Comparison of ENCODE assay signal across 1 cellular context in the genomic region with DNA sequence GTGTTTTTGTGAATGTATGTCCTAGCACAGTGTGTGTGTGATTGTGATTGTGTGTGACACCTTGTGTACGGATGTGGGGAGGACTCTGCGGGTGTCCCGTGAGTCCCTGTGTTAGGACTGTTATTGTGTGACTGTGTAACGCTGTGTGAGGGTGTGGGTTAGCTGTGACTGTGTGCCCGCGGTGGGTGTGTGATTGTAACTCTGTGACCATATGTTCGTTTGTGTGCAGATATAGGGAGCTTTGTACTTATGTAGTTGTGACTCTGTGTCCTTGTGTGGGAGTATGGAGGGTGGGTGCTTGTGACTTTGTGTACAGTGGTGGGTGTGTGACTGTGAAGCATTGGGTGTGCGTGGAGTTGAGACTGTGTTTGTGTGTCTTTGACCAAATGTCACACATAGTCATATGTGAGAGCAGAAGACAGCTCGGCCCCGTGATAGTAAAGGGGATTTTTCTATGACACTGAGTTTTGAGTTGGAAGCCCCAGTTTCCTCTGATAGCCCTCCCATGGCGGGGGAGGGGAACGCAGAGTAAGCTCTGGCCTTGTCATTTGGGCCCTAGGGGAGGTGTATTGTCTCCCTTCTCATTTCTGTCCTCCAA.
TF ChIP-seq lines count a peak whose summit lies in the region.

No MANE protein-coding gene starts in this region.

TF ChIP-seq in GM23338, 12 proteins besides CTCF, POLR2A, EP300 and RAD21 (continued from another document):
- TF ChIP-seq, protein P1, sequence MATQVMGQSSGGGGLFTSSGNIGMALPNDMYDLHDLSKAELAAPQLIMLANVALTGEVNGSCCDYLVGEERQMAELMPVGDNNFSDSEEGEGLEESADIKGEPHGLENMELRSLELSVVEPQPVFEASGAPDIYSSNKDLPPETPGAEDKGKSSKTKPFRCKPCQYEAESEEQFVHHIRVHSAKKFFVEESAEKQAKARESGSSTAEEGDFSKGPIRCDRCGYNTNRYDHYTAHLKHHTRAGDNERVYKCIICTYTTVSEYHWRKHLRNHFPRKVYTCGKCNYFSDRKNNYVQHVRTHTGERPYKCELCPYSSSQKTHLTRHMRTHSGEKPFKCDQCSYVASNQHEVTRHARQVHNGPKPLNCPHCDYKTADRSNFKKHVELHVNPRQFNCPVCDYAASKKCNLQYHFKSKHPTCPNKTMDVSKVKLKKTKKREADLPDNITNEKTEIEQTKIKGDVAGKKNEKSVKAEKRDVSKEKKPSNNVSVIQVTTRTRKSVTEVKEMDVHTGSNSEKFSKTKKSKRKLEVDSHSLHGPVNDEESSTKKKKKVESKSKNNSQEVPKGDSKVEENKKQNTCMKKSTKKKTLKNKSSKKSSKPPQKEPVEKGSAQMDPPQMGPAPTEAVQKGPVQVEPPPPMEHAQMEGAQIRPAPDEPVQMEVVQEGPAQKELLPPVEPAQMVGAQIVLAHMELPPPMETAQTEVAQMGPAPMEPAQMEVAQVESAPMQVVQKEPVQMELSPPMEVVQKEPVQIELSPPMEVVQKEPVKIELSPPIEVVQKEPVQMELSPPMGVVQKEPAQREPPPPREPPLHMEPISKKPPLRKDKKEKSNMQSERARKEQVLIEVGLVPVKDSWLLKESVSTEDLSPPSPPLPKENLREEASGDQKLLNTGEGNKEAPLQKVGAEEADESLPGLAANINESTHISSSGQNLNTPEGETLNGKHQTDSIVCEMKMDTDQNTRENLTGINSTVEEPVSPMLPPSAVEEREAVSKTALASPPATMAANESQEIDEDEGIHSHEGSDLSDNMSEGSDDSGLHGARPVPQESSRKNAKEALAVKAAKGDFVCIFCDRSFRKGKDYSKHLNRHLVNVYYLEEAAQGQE (IDR thresholded peaks at IDR 0.05; ENCODE audit: unreplicated experiment) = no peak
- TF ChIP-seq STAT1 (IDR thresholded peaks at IDR 0.05; ENCODE audit: unreplicated experiment) = no peak
- TF ChIP-seq ZNF114 (CRISPR knock-in tag; IDR thresholded peaks at IDR 0.05) = no peak
- no peak for TF ChIP-seq ZNF331 (CRISPR knock-in tag; IDR thresholded peaks at IDR 0.05; ENCODE audit: low read depth)
- no peak for TF ChIP-seq ETS1 (IDR thresholded peaks at IDR 0.05)
- TF ChIP-seq, protein P2, sequence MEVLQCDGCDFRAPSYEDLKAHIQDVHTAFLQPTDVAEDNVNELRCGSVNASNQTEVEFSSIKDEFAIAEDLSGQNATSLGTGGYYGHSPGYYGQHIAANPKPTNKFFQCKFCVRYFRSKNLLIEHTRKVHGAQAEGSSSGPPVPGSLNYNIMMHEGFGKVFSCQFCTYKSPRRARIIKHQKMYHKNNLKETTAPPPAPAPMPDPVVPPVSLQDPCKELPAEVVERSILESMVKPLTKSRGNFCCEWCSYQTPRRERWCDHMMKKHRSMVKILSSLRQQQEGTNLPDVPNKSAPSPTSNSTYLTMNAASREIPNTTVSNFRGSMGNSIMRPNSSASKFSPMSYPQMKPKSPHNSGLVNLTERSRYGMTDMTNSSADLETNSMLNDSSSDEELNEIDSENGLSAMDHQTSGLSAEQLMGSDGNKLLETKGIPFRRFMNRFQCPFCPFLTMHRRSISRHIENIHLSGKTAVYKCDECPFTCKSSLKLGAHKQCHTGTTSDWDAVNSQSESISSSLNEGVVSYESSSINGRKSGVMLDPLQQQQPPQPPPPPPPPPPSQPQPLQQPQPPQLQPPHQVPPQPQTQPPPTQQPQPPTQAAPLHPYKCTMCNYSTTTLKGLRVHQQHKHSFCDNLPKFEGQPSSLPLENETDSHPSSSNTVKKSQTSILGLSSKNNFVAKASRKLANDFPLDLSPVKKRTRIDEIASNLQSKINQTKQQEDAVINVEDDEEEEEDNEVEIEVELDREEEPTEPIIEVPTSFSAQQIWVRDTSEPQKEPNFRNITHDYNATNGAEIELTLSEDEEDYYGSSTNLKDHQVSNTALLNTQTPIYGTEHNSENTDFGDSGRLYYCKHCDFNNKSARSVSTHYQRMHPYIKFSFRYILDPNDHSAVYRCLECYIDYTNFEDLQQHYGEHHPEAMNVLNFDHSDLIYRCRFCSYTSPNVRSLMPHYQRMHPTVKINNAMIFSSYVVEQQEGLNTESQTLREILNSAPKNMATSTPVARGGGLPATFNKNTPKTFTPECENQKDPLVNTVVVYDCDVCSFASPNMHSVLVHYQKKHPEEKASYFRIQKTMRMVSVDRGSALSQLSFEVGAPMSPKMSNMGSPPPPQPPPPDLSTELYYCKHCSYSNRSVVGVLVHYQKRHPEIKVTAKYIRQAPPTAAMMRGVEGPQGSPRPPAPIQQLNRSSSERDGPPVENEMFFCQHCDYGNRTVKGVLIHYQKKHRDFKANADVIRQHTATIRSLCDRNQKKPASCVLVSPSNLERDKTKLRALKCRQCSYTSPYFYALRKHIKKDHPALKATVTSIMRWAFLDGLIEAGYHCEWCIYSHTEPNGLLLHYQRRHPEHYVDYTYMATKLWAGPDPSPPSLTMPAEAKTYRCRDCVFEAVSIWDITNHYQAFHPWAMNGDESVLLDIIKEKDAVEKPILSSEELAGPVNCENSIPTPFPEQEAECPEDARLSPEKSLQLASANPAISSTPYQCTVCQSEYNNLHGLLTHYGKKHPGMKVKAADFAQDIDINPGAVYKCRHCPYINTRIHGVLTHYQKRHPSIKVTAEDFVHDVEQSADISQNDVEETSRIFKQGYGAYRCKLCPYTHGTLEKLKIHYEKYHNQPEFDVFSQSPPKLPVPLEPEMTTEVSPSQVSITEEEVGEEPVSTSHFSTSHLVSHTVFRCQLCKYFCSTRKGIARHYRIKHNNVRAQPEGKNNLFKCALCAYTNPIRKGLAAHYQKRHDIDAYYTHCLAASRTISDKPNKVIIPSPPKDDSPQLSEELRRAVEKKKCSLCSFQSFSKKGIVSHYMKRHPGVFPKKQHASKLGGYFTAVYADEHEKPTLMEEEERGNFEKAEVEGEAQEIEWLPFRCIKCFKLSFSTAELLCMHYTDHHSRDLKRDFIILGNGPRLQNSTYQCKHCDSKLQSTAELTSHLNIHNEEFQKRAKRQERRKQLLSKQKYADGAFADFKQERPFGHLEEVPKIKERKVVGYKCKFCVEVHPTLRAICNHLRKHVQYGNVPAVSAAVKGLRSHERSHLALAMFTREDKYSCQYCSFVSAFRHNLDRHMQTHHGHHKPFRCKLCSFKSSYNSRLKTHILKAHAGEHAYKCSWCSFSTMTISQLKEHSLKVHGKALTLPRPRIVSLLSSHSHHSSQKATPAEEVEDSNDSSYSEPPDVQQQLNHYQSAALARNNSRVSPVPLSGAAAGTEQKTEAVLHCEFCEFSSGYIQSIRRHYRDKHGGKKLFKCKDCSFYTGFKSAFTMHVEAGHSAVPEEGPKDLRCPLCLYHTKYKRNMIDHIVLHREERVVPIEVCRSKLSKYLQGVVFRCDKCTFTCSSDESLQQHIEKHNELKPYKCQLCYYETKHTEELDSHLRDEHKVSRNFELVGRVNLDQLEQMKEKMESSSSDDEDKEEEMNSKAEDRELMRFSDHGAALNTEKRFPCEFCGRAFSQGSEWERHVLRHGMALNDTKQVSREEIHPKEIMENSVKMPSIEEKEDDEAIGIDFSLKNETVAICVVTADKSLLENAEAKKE (CRISPR knock-in tag; IDR thresholded peaks at IDR 0.05) = no peak
- no peak for TF ChIP-seq EZH2 (IDR thresholded peaks at IDR 0.05; ENCODE audit: low read depth, unreplicated experiment)
